1 cellular context compared by ENCODE assay signal in the genomic region with DNA sequence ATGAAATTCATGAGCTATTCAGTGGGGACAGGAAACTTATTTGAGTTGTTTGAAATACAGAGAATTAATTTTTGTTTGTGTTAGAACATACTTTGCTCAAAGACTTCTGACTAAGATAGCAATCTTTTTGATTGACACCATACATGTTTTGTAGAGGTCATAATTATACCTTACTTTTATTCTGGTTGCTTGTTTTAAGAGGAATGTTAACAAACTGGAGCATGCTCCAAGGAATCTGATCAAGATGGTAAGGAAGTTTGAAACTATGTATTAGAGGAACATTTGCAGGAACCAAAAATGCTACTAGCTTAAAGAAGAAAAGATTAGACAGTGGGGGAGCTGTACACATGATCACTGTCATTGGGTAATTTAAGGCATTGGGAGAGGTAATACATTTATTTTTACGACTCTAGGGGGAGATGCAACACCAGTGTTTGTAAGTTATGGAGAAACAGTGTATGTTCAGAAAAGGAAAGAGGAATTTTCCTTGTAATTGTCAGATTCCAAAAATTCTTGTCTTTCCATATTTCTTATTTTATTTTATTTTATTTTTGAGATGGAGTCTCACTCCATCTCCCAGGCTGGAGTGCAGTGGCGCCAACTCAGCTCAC.
TF ChIP-seq lines count a peak whose summit lies in the region.

No MANE protein-coding gene starts in this region.

TF ChIP-seq in HepG2, 621 proteins besides CTCF, POLR2A, EP300 and RAD21 (continued from another document):
- TF ChIP-seq, protein P1, sequence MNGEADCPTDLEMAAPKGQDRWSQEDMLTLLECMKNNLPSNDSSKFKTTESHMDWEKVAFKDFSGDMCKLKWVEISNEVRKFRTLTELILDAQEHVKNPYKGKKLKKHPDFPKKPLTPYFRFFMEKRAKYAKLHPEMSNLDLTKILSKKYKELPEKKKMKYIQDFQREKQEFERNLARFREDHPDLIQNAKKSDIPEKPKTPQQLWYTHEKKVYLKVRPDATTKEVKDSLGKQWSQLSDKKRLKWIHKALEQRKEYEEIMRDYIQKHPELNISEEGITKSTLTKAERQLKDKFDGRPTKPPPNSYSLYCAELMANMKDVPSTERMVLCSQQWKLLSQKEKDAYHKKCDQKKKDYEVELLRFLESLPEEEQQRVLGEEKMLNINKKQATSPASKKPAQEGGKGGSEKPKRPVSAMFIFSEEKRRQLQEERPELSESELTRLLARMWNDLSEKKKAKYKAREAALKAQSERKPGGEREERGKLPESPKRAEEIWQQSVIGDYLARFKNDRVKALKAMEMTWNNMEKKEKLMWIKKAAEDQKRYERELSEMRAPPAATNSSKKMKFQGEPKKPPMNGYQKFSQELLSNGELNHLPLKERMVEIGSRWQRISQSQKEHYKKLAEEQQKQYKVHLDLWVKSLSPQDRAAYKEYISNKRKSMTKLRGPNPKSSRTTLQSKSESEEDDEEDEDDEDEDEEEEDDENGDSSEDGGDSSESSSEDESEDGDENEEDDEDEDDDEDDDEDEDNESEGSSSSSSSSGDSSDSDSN (CRISPR knock-in tag; IDR thresholded peaks at IDR 0.05): no peak
- TF ChIP-seq CEBPG (CRISPR knock-in tag; IDR thresholded peaks at IDR 0.05) (peak; percentile 33; the same call in 1 of the 2 replicates), RXRB (CRISPR knock-in tag; IDR thresholded peaks at IDR 0.05; ENCODE audit: borderline replicate concordance) (no peak), SNAPC2 (CRISPR knock-in tag; IDR thresholded peaks at IDR 0.05) (no peak), ZNF296 (CRISPR knock-in tag; conservative IDR thresholded peaks at IDR 0.05) (no peak), FOSL2 (CRISPR knock-in tag; IDR thresholded peaks at IDR 0.05) (no peak), MTA3 (CRISPR knock-in tag; IDR thresholded peaks at IDR 0.05) (no peak), ARNTL (CRISPR knock-in tag; IDR thresholded peaks at IDR 0.05) (no peak), STAG1 (CRISPR knock-in tag; IDR thresholded peaks at IDR 0.05) (peak; percentile 42), ZNF138 (CRISPR knock-in tag; IDR thresholded peaks at IDR 0.05; ENCODE audit: low read depth) (no peak)
- TF ChIP-seq, protein P2, sequence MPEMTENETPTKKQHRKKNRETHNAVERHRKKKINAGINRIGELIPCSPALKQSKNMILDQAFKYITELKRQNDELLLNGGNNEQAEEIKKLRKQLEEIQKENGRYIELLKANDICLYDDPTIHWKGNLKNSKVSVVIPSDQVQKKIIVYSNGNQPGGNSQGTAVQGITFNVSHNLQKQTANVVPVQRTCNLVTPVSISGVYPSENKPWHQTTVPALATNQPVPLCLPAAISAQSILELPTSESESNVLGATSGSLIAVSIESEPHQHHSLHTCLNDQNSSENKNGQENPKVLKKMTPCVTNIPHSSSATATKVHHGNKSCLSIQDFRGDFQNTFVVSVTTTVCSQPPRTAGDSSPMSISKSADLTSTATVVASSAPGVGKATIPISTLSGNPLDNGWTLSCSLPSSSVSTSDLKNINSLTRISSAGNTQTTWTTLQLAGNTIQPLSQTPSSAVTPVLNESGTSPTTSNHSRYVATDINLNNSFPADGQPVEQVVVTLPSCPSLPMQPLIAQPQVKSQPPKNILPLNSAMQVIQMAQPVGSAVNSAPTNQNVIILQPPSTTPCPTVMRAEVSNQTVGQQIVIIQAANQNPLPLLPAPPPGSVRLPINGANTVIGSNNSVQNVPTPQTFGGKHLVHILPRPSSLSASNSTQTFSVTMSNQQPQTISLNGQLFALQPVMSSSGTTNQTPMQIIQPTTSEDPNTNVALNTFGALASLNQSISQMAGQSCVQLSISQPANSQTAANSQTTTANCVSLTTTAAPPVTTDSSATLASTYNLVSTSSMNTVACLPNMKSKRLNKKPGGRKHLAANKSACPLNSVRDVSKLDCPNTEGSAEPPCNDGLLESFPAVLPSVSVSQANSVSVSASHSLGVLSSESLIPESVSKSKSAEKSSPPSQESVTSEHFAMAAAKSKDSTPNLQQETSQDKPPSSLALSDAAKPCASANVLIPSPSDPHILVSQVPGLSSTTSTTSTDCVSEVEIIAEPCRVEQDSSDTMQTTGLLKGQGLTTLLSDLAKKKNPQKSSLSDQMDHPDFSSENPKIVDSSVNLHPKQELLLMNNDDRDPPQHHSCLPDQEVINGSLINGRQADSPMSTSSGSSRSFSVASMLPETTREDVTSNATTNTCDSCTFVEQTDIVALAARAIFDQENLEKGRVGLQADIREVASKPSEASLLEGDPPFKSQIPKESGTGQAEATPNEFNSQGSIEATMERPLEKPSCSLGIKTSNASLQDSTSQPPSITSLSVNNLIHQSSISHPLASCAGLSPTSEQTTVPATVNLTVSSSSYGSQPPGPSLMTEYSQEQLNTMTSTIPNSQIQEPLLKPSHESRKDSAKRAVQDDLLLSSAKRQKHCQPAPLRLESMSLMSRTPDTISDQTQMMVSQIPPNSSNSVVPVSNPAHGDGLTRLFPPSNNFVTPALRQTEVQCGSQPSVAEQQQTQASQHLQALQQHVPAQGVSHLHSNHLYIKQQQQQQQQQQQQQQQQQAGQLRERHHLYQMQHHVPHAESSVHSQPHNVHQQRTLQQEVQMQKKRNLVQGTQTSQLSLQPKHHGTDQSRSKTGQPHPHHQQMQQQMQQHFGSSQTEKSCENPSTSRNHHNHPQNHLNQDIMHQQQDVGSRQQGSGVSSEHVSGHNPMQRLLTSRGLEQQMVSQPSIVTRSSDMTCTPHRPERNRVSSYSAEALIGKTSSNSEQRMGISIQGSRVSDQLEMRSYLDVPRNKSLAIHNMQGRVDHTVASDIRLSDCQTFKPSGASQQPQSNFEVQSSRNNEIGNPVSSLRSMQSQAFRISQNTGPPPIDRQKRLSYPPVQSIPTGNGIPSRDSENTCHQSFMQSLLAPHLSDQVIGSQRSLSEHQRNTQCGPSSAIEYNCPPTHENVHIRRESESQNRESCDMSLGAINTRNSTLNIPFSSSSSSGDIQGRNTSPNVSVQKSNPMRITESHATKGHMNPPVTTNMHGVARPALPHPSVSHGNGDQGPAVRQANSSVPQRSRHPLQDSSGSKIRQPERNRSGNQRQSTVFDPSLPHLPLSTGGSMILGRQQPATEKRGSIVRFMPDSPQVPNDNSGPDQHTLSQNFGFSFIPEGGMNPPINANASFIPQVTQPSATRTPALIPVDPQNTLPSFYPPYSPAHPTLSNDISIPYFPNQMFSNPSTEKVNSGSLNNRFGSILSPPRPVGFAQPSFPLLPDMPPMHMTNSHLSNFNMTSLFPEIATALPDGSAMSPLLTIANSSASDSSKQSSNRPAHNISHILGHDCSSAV (CRISPR knock-in tag; IDR thresholded peaks at IDR 0.05; ENCODE audit: borderline replicate concordance): no peak
- TF ChIP-seq, protein P3, sequence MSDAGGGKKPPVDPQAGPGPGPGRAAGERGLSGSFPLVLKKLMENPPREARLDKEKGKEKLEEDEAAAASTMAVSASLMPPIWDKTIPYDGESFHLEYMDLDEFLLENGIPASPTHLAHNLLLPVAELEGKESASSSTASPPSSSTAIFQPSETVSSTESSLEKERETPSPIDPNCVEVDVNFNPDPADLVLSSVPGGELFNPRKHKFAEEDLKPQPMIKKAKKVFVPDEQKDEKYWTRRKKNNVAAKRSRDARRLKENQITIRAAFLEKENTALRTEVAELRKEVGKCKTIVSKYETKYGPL (CRISPR knock-in tag; IDR thresholded peaks at IDR 0.05): no peak
